10 cellular contexts compared by ENCODE assay signal in genomic region chr2:12720181-12720580, GRCh38. TPM values are rescaled to one million over a fixed set of nuclear protein-coding genes. Genes with fewer than 3 reads are reported as not detected.
DNase-seq lines count a peak whose midpoint lies in the region; ATAC-seq and TF ChIP-seq lines count a peak whose summit lies in the region.
"Had no signal": no experiment of that assay in that cellular context is flagged by ENCODE, and none has a peak within 500 bp of the region (broad histone marks: within the 10 kb centered on the region; RNA-seq: fewer than 3 reads in every experiment).

No MANE protein-coding gene starts in this region.

- intact Hi-C loops in A673 (cut with micrococcal nuclease; ENCODE audit: unreplicated experiment) = no loop called here
- intact Hi-C loops in mucosa of descending colon (cut with DNase I, micrococcal nuclease) = loop anchor here in 1 of 2 donors (10.0 kb wide), 1 partner anchor 205 kb away; no protein-coding TSS in a partner anchor

- H3K4me1 Mint-ChIP-seq in IgD-negative memory B cell = peaks cover 52 to 57% (median 55%) of the 10 kb centered on the region in 3 donors

- DNase-seq in A673 (ENCODE audit: low spot score) (no peak), brain microvascular endothelial cell (no peak), mucosa of descending colon (no peak), NCI-H526 (lab: John Stamatoyannopoulos, UW) (no peak)
- DNase-seq: activated naive CD4-positive, alpha-beta T cell treated with anti-CD3 and anti-CD28 coated beads, Interleukin-2, amount 50 U/mL, for 16 hours had no signal

- peaks cover 42% of the 10 kb centered on the region for H3K4me1 ChIP-seq in A673 (ENCODE audit: insufficient read depth, low read length, poor library complexity, severe bottlenecking)
- H3K4me1 ChIP-seq in mononuclear cell (ENCODE audit: insufficient read depth, low read length) = peaks cover 70% of the 10 kb centered on the region
- peaks cover 2% of the 10 kb centered on the region for H3K4me1 ChIP-seq in mucosa of descending colon (ENCODE audit: low read depth)

- BruUV-seq in A673 (replicated peaks; lab: Mats Ljungman, UMichigan) = no TSS peak

- peak overlapping the region; percentile 92 to 97 (median 96) for H3K4me3 Mint-ChIP-seq in IgD-negative memory B cell

- H3K27me3 Mint-ChIP-seq in IgD-negative memory B cell = no peaks in the 10 kb centered on the region

- H3K27ac Mint-ChIP-seq in IgD-negative memory B cell = peak overlapping the region in 1 of 3 donors; percentile 94

- POLR2A ChIA-PET in A673 (lab: Charles Lee; ENCODE audit: low non-redundant PET) = interaction anchor here (0.6 kb wide), 1 partner anchor 12 kb away, joined by 3 read pairs; no protein-coding TSS in a partner anchor

- no peak for TF ChIP-seq CTCF in A673 (conservative IDR thresholded peaks at IDR 0.05; ENCODE audit: low read depth, low read length)
- TF ChIP-seq CTCF in brain microvascular endothelial cell (IDR thresholded peaks at IDR 0.05; ENCODE audit: low read depth, low read length, missing control alignments) = no peak
- no peak for TF ChIP-seq CTCF in mucosa of descending colon (IDR thresholded peaks at IDR 0.05)

- no peak for ATAC-seq in mucosa of descending colon
- ATAC-seq in GM21576 (IDR thresholded peaks at IDR 0.05; ENCODE audit: unreplicated experiment) = no peak
- ATAC-seq in HG02870 (IDR thresholded peaks at IDR 0.05; ENCODE audit: unreplicated experiment) = no peak

- no peaks in the 10 kb centered on the region for H3K27me3 ChIP-seq in A673 (replicated peaks; ENCODE audit: insufficient read depth, low read depth, low read length, poor library complexity)
- no peaks in the 10 kb centered on the region for H3K27me3 ChIP-seq in brain microvascular endothelial cell (replicated peaks)
- H3K27me3 ChIP-seq in mononuclear cell (ENCODE audit: insufficient read depth, low read length) = peaks cover 20% of the 10 kb centered on the region

- H3K9me3 ChIP-seq in A673 (ENCODE audit: low read depth, low read length, poor library complexity, severe bottlenecking) = no peaks in the 10 kb centered on the region
- H3K9me3 ChIP-seq in mononuclear cell (ENCODE audit: low read depth, low read length) = no peaks in the 10 kb centered on the region
- no peaks in the 10 kb centered on the region for H3K9me3 ChIP-seq in mucosa of descending colon

- H3K4me3 ChIP-seq in A673 (ENCODE audit: low read depth, low read length, poor library complexity, severe bottlenecking) (peak overlapping the region; percentile 87), brain microvascular endothelial cell (ENCODE audit: low read depth, low read length) (peak overlapping the region; percentile 88), mononuclear cell (ENCODE audit: low read length) (peak overlapping the region; percentile 81), mucosa of descending colon (no peak overlapping the region)

- in situ Hi-C loops in brain microvascular endothelial cell (cut with HindIII; ENCODE audit: low pct_ligation_motif_present, low sequenced_read_pairs) = loop anchor here (25.0 kb wide), 2 partner anchors 408 to 858 kb away; no protein-coding TSS in a partner anchor

- H3K36me3 Mint-ChIP-seq in IgD-negative memory B cell = peaks cover 8% of the 10 kb centered on the region

- H3K36me3 ChIP-seq in A673 (ENCODE audit: insufficient read depth, low read length, poor library complexity, severe bottlenecking) (peaks cover 24% of the 10 kb centered on the region), brain microvascular endothelial cell (replicated peaks) (peaks cover 7% of the 10 kb centered on the region), mucosa of descending colon (ENCODE audit: low read depth) (no peaks in the 10 kb centered on the region)

- H3K9me3 Mint-ChIP-seq in IgD-negative memory B cell = no peaks in the 10 kb centered on the region

- peak overlapping the region; percentile 34 for H3K27ac ChIP-seq in A673 (ENCODE audit: low read depth, low read length, poor library complexity, severe bottlenecking)
- peak overlapping the region; percentile 87 for H3K27ac ChIP-seq in brain microvascular endothelial cell
- H3K27ac ChIP-seq: KMS-11 had no signal

- CTCF ChIA-PET in A673 (lab: Charles Lee) = interaction anchor here (0.9 to 1.7 kb wide), 2 partner anchors 211 to 287 kb away, joined by 3 to 8 read pairs; no protein-coding TSS in a partner anchor

RNA-seq across cellular contexts. Expression of gene TRIB2, which starts 3.4 kb away (rescaled TPM):
- total RNA-seq in A673 (2021) (92.3 and 100.0 TPM in 2 replicates), mononuclear cell (74.6 TPM), mucosa of descending colon (10 to 100 TPM in 1 of 3 donors, 1 to 10 TPM in 2; 4.9 to 28.3 (median 6.8) TPM)
- 41.2 TPM for polyA plus RNA-seq in IgD-negative memory B cell
